1 cellular context compared by ENCODE assay signal in the genomic region with DNA sequence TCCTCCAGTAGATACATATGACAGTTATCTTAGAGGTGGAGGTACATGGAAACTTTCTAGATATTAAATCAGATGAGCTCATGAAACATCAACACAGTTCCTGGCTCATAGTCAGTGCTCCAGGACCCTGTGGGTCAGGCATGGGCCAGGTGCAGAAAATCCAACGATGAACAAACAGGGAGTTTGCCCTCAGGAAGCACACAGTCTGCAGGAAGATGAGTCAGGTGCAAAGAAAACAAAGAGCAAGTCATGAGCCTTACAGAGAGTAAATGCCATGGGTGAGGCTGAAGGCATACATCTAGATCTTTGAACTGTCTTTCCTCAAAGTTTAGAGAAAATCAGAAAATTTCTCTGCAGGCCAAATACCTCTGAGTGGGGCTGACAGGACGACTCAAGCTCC.
TF ChIP-seq lines count a peak whose summit lies in the region.

No MANE protein-coding gene starts in this region.

TF ChIP-seq in HepG2, 621 proteins besides CTCF, POLR2A, EP300 and RAD21 (continued from another document and continues in another):
- TF ChIP-seq, protein P1, sequence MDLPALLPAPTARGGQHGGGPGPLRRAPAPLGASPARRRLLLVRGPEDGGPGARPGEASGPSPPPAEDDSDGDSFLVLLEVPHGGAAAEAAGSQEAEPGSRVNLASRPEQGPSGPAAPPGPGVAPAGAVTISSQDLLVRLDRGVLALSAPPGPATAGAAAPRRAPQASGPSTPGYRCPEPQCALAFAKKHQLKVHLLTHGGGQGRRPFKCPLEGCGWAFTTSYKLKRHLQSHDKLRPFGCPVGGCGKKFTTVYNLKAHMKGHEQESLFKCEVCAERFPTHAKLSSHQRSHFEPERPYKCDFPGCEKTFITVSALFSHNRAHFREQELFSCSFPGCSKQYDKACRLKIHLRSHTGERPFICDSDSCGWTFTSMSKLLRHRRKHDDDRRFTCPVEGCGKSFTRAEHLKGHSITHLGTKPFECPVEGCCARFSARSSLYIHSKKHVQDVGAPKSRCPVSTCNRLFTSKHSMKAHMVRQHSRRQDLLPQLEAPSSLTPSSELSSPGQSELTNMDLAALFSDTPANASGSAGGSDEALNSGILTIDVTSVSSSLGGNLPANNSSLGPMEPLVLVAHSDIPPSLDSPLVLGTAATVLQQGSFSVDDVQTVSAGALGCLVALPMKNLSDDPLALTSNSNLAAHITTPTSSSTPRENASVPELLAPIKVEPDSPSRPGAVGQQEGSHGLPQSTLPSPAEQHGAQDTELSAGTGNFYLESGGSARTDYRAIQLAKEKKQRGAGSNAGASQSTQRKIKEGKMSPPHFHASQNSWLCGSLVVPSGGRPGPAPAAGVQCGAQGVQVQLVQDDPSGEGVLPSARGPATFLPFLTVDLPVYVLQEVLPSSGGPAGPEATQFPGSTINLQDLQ (CRISPR knock-in tag; IDR thresholded peaks at IDR 0.05) = no peak
- TF ChIP-seq SIX1 (CRISPR knock-in tag; IDR thresholded peaks at IDR 0.05; ENCODE audit: borderline replicate concordance) = no peak
- TF ChIP-seq, protein P2, sequence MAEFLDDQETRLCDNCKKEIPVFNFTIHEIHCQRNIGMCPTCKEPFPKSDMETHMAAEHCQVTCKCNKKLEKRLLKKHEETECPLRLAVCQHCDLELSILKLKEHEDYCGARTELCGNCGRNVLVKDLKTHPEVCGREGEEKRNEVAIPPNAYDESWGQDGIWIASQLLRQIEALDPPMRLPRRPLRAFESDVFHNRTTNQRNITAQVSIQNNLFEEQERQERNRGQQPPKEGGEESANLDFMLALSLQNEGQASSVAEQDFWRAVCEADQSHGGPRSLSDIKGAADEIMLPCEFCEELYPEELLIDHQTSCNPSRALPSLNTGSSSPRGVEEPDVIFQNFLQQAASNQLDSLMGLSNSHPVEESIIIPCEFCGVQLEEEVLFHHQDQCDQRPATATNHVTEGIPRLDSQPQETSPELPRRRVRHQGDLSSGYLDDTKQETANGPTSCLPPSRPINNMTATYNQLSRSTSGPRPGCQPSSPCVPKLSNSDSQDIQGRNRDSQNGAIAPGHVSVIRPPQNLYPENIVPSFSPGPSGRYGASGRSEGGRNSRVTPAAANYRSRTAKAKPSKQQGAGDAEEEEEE (CRISPR knock-in tag; IDR thresholded peaks at IDR 0.05; ENCODE audit: borderline replicate concordance) = no peak
- no peak for TF ChIP-seq ZNF24 (IDR thresholded peaks at IDR 0.05)
- TF ChIP-seq MAZ (IDR thresholded peaks at IDR 0.05; ENCODE audit: borderline replicate concordance, low read depth, low read length) = no peak
- no peak for TF ChIP-seq MAZ (CRISPR knock-in tag; IDR thresholded peaks at IDR 0.05; ENCODE audit: low read depth)
- TF ChIP-seq, protein P3, sequence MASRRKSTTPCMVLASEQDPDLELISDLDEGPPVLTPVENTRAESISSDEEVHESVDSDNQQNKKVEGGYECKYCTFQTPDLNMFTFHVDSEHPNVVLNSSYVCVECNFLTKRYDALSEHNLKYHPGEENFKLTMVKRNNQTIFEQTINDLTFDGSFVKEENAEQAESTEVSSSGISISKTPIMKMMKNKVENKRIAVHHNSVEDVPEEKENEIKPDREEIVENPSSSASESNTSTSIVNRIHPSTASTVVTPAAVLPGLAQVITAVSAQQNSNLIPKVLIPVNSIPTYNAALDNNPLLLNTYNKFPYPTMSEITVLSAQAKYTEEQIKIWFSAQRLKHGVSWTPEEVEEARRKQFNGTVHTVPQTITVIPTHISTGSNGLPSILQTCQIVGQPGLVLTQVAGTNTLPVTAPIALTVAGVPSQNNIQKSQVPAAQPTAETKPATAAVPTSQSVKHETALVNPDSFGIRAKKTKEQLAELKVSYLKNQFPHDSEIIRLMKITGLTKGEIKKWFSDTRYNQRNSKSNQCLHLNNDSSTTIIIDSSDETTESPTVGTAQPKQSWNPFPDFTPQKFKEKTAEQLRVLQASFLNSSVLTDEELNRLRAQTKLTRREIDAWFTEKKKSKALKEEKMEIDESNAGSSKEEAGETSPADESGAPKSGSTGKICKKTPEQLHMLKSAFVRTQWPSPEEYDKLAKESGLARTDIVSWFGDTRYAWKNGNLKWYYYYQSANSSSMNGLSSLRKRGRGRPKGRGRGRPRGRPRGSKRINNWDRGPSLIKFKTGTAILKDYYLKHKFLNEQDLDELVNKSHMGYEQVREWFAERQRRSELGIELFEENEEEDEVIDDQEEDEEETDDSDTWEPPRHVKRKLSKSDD (CRISPR knock-in tag; IDR thresholded peaks at IDR 0.05; ENCODE audit: low read depth) = no peak
- TF ChIP-seq HOXA3 (CRISPR knock-in tag; IDR thresholded peaks at IDR 0.05) = no peak
- TF ChIP-seq JARID2 (CRISPR knock-in tag; IDR thresholded peaks at IDR 0.05; ENCODE audit: insufficient replicate concordance) = no peak
- TF ChIP-seq DNMT1 (CRISPR knock-in tag; IDR thresholded peaks at IDR 0.05) = no peak
- no peak for TF ChIP-seq ZNF160 (CRISPR knock-in tag; IDR thresholded peaks at IDR 0.05)
- TF ChIP-seq TBX2 (CRISPR knock-in tag; IDR thresholded peaks at IDR 0.05; ENCODE audit: borderline replicate concordance) = no peak
- TF ChIP-seq YY1 (IDR thresholded peaks at IDR 0.05; ENCODE audit: insufficient read depth, insufficient replicate concordance, low read depth, low read length) = no peak
- no peak for TF ChIP-seq FOXA3 (CRISPR knock-in tag; IDR thresholded peaks at IDR 0.05)
- no peak for TF ChIP-seq NFKBIZ (CRISPR knock-in tag; IDR thresholded peaks at IDR 0.05)
- TF ChIP-seq, protein P4, sequence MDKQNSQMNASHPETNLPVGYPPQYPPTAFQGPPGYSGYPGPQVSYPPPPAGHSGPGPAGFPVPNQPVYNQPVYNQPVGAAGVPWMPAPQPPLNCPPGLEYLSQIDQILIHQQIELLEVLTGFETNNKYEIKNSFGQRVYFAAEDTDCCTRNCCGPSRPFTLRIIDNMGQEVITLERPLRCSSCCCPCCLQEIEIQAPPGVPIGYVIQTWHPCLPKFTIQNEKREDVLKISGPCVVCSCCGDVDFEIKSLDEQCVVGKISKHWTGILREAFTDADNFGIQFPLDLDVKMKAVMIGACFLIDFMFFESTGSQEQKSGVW (CRISPR knock-in tag; IDR thresholded peaks at IDR 0.05; ENCODE audit: borderline replicate concordance) = no peak
- TF ChIP-seq ZNF230 (CRISPR knock-in tag; IDR thresholded peaks at IDR 0.05) = no peak
- TF ChIP-seq ZNF572 (CRISPR knock-in tag; IDR thresholded peaks at IDR 0.05) = no peak
- TF ChIP-seq ZNF562 (CRISPR knock-in tag; IDR thresholded peaks at IDR 0.05; ENCODE audit: borderline replicate concordance) = no peak
- TF ChIP-seq SOX5 (CRISPR knock-in tag; IDR thresholded peaks at IDR 0.05; ENCODE audit: borderline replicate concordance) = peak; percentile 39; the same call in 1 of the 2 replicates
- TF ChIP-seq ZEB1 (IDR thresholded peaks at IDR 0.05; ENCODE audit: insufficient replicate concordance, low read depth) = no peak
- TF ChIP-seq ZNF3 (CRISPR knock-in tag; IDR thresholded peaks at IDR 0.05) = no peak
- no peak for TF ChIP-seq ZBTB38 (CRISPR knock-in tag; IDR thresholded peaks at IDR 0.05)
- no peak for TF ChIP-seq KDM5B (CRISPR knock-in tag; IDR thresholded peaks at IDR 0.05; ENCODE audit: borderline replicate concordance)
- TF ChIP-seq, protein P5, sequence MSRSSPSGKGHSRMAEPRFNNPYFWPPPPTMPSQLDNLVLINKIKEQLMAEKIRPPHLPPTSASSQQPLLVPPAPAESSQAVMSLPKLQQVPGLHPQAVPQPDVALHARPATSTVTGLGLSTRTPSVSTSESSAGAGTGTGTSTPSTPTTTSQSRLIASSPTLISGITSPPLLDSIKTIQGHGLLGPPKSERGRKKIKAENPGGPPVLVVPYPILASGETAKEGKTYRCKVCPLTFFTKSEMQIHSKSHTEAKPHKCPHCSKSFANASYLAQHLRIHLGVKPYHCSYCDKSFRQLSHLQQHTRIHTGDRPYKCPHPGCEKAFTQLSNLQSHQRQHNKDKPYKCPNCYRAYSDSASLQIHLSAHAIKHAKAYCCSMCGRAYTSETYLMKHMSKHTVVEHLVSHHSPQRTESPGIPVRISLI (CRISPR knock-in tag; IDR thresholded peaks at IDR 0.05; ENCODE audit: borderline replicate concordance) = no peak
- TF ChIP-seq ZNF337 (CRISPR knock-in tag; IDR thresholded peaks at IDR 0.05; ENCODE audit: borderline replicate concordance, low read depth) = no peak
- TF ChIP-seq RFX1 (IDR thresholded peaks at IDR 0.05) = no peak
- no peak for TF ChIP-seq ZNF790 (CRISPR knock-in tag; IDR thresholded peaks at IDR 0.05; ENCODE audit: borderline replicate concordance)
- TF ChIP-seq, protein P6, sequence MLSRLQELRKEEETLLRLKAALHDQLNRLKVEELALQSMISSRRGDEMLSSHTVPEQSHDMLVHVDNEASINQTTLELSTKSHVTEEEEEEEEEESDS (CRISPR knock-in tag; IDR thresholded peaks at IDR 0.05; ENCODE audit: borderline replicate concordance) = no peak
- peak; percentile 45; the same call in 1 of the 2 replicates for TF ChIP-seq JUNB (CRISPR knock-in tag; IDR thresholded peaks at IDR 0.05; ENCODE audit: borderline replicate concordance)
- TF ChIP-seq HCFC1 (IDR thresholded peaks at IDR 0.05; ENCODE audit: low read depth, low read length) = no peak
- TF ChIP-seq, protein P7, sequence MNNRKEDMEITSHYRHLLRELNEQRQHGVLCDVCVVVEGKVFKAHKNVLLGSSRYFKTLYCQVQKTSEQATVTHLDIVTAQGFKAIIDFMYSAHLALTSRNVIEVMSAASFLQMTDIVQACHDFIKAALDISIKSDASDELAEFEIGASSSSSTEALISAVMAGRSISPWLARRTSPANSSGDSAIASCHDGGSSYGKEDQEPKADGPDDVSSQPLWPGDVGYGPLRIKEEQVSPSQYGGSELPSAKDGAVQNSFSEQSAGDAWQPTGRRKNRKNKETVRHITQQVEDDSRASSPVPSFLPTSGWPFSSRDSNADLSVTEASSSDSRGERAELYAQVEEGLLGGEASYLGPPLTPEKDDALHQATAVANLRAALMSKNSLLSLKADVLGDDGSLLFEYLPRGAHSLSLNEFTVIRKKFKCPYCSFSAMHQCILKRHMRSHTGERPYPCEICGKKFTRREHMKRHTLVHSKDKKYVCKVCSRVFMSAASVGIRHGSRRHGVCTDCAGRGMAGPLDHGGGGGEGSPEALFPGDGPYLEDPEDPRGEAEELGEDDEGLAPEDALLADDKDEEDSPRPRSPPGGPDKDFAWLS (CRISPR knock-in tag; IDR thresholded peaks at IDR 0.05; ENCODE audit: borderline replicate concordance) = no peak
- peak; percentile 39; the same call in 1 of the 2 replicates for TF ChIP-seq GFI1 (CRISPR knock-in tag; IDR thresholded peaks at IDR 0.05; ENCODE audit: borderline replicate concordance)
- TF ChIP-seq, protein P8, sequence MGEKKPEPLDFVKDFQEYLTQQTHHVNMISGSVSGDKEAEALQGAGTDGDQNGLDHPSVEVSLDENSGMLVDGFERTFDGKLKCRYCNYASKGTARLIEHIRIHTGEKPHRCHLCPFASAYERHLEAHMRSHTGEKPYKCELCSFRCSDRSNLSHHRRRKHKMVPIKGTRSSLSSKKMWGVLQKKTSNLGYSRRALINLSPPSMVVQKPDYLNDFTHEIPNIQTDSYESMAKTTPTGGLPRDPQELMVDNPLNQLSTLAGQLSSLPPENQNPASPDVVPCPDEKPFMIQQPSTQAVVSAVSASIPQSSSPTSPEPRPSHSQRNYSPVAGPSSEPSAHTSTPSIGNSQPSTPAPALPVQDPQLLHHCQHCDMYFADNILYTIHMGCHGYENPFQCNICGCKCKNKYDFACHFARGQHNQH (CRISPR knock-in tag; IDR thresholded peaks at IDR 0.05) = no peak
- TF ChIP-seq XBP1 (CRISPR knock-in tag; IDR thresholded peaks at IDR 0.05) = no peak
- TF ChIP-seq, protein P9, sequence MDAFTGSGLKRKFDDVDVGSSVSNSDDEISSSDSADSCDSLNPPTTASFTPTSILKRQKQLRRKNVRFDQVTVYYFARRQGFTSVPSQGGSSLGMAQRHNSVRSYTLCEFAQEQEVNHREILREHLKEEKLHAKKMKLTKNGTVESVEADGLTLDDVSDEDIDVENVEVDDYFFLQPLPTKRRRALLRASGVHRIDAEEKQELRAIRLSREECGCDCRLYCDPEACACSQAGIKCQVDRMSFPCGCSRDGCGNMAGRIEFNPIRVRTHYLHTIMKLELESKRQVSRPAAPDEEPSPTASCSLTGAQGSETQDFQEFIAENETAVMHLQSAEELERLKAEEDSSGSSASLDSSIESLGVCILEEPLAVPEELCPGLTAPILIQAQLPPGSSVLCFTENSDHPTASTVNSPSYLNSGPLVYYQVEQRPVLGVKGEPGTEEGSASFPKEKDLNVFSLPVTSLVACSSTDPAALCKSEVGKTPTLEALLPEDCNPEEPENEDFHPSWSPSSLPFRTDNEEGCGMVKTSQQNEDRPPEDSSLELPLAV (CRISPR knock-in tag; conservative IDR thresholded peaks at IDR 0.05; ENCODE audit: low read depth) = no peak
- TF ChIP-seq ELF3 (CRISPR knock-in tag; IDR thresholded peaks at IDR 0.05) = no peak
- no peak for TF ChIP-seq ZNF121 (CRISPR knock-in tag; IDR thresholded peaks at IDR 0.05)
- TF ChIP-seq TBX3 (IDR thresholded peaks at IDR 0.05; ENCODE audit: borderline replicate concordance) = no peak
- TF ChIP-seq, protein P10, sequence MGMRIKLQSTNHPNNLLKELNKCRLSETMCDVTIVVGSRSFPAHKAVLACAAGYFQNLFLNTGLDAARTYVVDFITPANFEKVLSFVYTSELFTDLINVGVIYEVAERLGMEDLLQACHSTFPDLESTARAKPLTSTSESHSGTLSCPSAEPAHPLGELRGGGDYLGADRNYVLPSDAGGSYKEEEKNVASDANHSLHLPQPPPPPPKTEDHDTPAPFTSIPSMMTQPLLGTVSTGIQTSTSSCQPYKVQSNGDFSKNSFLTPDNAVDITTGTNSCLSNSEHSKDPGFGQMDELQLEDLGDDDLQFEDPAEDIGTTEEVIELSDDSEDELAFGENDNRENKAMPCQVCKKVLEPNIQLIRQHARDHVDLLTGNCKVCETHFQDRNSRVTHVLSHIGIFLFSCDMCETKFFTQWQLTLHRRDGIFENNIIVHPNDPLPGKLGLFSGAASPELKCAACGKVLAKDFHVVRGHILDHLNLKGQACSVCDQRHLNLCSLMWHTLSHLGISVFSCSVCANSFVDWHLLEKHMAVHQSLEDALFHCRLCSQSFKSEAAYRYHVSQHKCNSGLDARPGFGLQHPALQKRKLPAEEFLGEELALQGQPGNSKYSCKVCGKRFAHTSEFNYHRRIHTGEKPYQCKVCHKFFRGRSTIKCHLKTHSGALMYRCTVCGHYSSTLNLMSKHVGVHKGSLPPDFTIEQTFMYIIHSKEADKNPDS (CRISPR knock-in tag; IDR thresholded peaks at IDR 0.05) = no peak
- TF ChIP-seq JUND (CRISPR knock-in tag; IDR thresholded peaks at IDR 0.05) = peak; percentile 71; the same call in 1 of the 2 replicates
- TF ChIP-seq, protein P11, sequence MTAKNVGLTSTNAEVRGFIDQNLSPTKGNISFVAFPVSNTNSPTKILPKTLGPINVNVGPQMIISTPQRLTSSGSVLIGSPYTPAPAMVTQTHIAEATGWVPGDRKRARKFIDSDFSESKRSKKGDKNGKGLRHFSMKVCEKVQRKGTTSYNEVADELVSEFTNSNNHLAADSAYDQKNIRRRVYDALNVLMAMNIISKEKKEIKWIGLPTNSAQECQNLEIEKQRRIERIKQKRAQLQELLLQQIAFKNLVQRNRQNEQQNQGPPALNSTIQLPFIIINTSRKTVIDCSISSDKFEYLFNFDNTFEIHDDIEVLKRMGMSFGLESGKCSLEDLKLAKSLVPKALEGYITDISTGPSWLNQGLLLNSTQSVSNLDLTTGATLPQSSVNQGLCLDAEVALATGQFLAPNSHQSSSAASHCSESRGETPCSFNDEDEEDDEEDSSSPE (CRISPR knock-in tag; IDR thresholded peaks at IDR 0.05) = no peak
- 0 out of 2 replicates have a peak, but pooled peaks have one; percentile 34 for TF ChIP-seq JUN (CRISPR knock-in tag; IDR thresholded peaks at IDR 0.05)
- TF ChIP-seq CBX5 (CRISPR knock-in tag; IDR thresholded peaks at IDR 0.05; ENCODE audit: borderline replicate concordance) = peak; percentile 29; the same call in 1 of the 2 replicates
- TF ChIP-seq HOXD1 (CRISPR knock-in tag; IDR thresholded peaks at IDR 0.05) = no peak
- TF ChIP-seq ZNF615 (CRISPR knock-in tag; IDR thresholded peaks at IDR 0.05; ENCODE audit: borderline replicate concordance) = no peak
